18 cellular contexts compared by ENCODE assay signal in the genomic region with DNA sequence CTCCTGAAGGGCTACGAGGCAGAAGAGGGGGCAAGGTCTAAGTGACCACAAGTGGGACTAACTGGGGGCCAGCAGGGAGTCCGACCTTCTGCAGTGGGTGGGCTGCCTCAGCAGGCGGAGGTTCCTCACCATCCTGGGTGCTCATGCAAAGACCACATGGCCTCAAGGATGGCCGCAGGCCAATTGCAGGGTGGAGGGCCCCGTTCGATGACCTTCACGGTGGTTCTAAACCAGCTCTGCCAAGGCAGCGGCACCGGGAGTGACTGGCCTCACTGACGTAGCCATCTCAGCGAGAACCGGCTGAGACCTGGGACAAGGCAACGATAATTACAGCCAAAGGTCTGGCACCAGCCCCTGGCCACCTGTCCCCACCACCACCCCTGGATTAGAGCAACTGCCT. TPM values are rescaled to one million over a fixed set of nuclear protein-coding genes. Genes with fewer than 3 reads are reported as not detected.
"Had no signal": no experiment of that assay in that cellular context is flagged by ENCODE, and none has a peak within 500 bp of the region (broad histone marks: within the 10 kb centered on the region; RNA-seq: fewer than 3 reads in every experiment).

No MANE protein-coding gene starts in this region.

- H3K27me3 ChIP-seq: dorsolateral prefrontal cortex, esophagus muscularis mucosa, left lung had no signal

- H3K27ac ChIP-seq: esophagus muscularis mucosa, left lung had no signal

- H3K36me3 ChIP-seq: left lung, prostate gland had no signal

- DNase-seq: activated CD4-positive, alpha-beta memory T cell treated with anti-CD3 and anti-CD28 coated beads, Interleukin-2, amount 10 ng/mL, durations not matched to agents 7 days and 5 days; activated CD4-positive, CD25-positive, alpha-beta regulatory T cell treated with anti-CD3 and anti-CD28 coated beads, Interleukin-2, amount 50 U/mL, for 72 hours; activated gamma-delta T cell treated with Interleukin-2 at 50 U/mL for 16 hours; activated naive CD8-positive, alpha-beta T cell treated with anti-CD3 and anti-CD28 coated beads for 36 hours; activated T-cell treated with anti-CD3 and anti-CD28 coated beads, Interleukin-2, amount 50 U/mL, for 72 hours; anterior cingulate cortex; dorsolateral prefrontal cortex; foreskin fibroblast; glutamatergic neuron; naive thymus-derived CD4-positive, alpha-beta T cell; nucleus accumbens; stimulated activated CD4-positive, alpha-beta T cell treated with anti-CD3 and anti-CD28 coated beads, Interleukin-2, amount 100 ng/mL, for 24 hours; stimulated activated naive CD4-positive, alpha-beta T cell treated with Interleukin-2 at 50 U/mL for 16 hours; SW 1271 had no signal

- ATAC-seq: activated T-cell treated with anti-CD3 and anti-CD28 coated beads, Interleukin-2, amount 50 U/mL, for 72 hours; naive thymus-derived CD4-positive, alpha-beta T cell; sciatic nerve had no signal

- H3K9me3 ChIP-seq: esophagus muscularis mucosa, left lung, prostate gland had no signal

- H3K4me3 ChIP-seq: dorsolateral prefrontal cortex, esophagus muscularis mucosa, left lung, prostate gland had no signal

RNA-seq across cellular contexts. Expression of gene SMIM5, which starts 5.7 kb away (rescaled TPM):
- total RNA-seq: activated CD4-positive, alpha-beta memory T cell treated with anti-CD3 and anti-CD28 coated beads, Interleukin-2, amount 10 ng/mL, durations not matched to agents 7 days and 5 days had no signal
